22 cellular contexts compared by ENCODE assay signal in the genomic region with DNA sequence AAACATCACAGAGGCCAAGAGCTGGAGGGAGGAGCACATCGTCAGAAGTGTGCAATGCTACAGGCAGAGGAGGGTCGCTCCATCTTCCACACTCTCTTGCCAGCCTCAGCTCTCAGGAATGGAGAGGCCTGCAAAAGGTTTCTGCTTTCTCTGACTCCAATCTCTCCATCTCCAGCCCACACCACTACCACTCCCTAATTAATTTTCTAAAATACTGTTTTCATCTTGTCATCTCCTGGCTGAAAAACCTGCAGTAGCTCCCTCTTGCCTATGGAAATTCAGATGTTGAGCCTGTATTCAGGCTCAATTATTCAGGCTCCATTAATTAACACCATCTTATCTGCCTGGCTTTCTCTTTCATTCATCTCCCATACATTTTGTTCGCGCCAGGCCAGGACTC.
A peak's percentile ranks its signal among the peaks of the same experiment; 100 is the strongest.
DNase-seq lines count a peak whose midpoint lies in the region; ATAC-seq and TF ChIP-seq lines count a peak whose summit lies in the region.
"Had no signal": no experiment of that assay in that cellular context is flagged by ENCODE, and none has a peak within 500 bp of the region (broad histone marks: within the 10 kb centered on the region; RNA-seq: fewer than 3 reads in every experiment).

No MANE protein-coding gene starts in this region.

- no peak overlapping the region for H3K14ac ChIP-seq in IMR-90 (replicated peaks; ENCODE audit: low read depth, low read length)

- no peaks in the 10 kb centered on the region for H3K79me1 ChIP-seq in IMR-90 (ENCODE audit: low read depth in 1 of 2, low read length in 2 of 2)

- no peak overlapping the region for H3K4ac ChIP-seq in IMR-90 (ENCODE audit: low read depth, low read length)

- TF ChIP-seq CTCF in IMR-90 (conservative IDR thresholded peaks at IDR 0.05; ENCODE audit: low read depth, low read length), result no peak
- no peak for TF ChIP-seq CTCF in smooth muscle cell (IDR thresholded peaks at IDR 0.05; ENCODE audit: borderline replicate concordance, insufficient read depth, poor library complexity, severe bottlenecking)
- no peak for TF ChIP-seq CTCF in left ventricle myocardium inferior (IDR thresholded peaks at IDR 0.05; ENCODE audit: borderline replicate concordance)

- peak; percentile 42; the same call in 1 of the 2 replicates for ATAC-seq in IMR-90 (ENCODE audit: low read depth)
- ATAC-seq in GM18502 (IDR thresholded peaks at IDR 0.05; ENCODE audit: poor library complexity, unreplicated experiment), result no peak
- ATAC-seq: GM12878 had no signal

- dilution Hi-C loops in IMR-90 (cut with HindIII; ENCODE audit: low sequenced_read_pairs, unreplicated experiment), result no loop called here

- H4K5ac ChIP-seq in IMR-90 (ENCODE audit: low read depth, low read length), result no peak overlapping the region

- intact Hi-C loops in IMR-90 (cut with micrococcal nuclease), result loop anchor here (5.0 kb wide), 1 partner anchor 65 kb away; no protein-coding TSS in a partner anchor
- intact Hi-C loops in left ventricle myocardium inferior (cut with micrococcal nuclease), result no loop called here

- 100% methylated on average over 2 of the region's 4 CpGs; no CpG with 5 or more reads in 1 of the 2 experiments for WGBS in IMR-90 (ENCODE audit: extremely low coverage in 2 of 2, insufficient read length in 1 of 2), 2 experiments
- WGBS in smooth muscle cell (ENCODE audit: low lambda C conversion rate), result 78% methylated on average over 4 of the region's 4 CpGs

- no peak overlapping the region for H2AK5ac ChIP-seq in IMR-90 (ENCODE audit: low read depth, low read length)

- H3K9ac ChIP-seq in IMR-90 (ENCODE audit: low read depth, low read length) (no peak overlapping the region), smooth muscle cell (ENCODE audit: low read depth) (no peak overlapping the region)
- H3K9ac ChIP-seq: BLaER1 had no signal

- H3K9me1 ChIP-seq in IMR-90 (ENCODE audit: insufficient read depth, low read length), result no peaks in the 10 kb centered on the region

- no peak overlapping the region for H3K4me3 ChIP-seq in IMR-90 (ENCODE audit: insufficient read depth, low read depth, low read length)
- no peak overlapping the region for H3K4me3 ChIP-seq in smooth muscle cell
- no peak overlapping the region for H3K4me3 ChIP-seq in left ventricle myocardium inferior
- H3K4me3 ChIP-seq: BLaER1, GM12878 had no signal

- no peak overlapping the region for H2BK15ac ChIP-seq in IMR-90 (ENCODE audit: low read depth, low read length)

- no peak overlapping the region for H2AK9ac ChIP-seq in IMR-90 (replicated peaks; ENCODE audit: low read depth, low read length, poor library complexity)

- BruUV-seq in IMR-90 (replicated peaks; lab: Mats Ljungman, UMichigan), result no TSS peak

- H2BK20ac ChIP-seq in IMR-90 (ENCODE audit: low read depth, low read length), result no peak overlapping the region

- H3K27me3 ChIP-seq in IMR-90 (ENCODE audit: control insufficient read depth, insufficient read depth, low read length) (no peaks in the 10 kb centered on the region), smooth muscle cell (ENCODE audit: low read depth) (no peaks in the 10 kb centered on the region), left ventricle myocardium inferior (ENCODE audit: low read depth) (no peaks in the 10 kb centered on the region)
- H3K27me3 ChIP-seq: BE2C, BLaER1 had no signal

- H3K27ac ChIP-seq in IMR-90 (ENCODE audit: insufficient read depth, low read length) (no peak overlapping the region), smooth muscle cell (ENCODE audit: low read depth) (no peak overlapping the region), left ventricle myocardium inferior (replicated peaks) (no peak overlapping the region)
- H3K27ac ChIP-seq: BLaER1 had no signal

- no peaks in the 10 kb centered on the region for H3F3A ChIP-seq in smooth muscle cell (ENCODE audit: low read depth)

- H3K4me2 ChIP-seq in IMR-90 (ENCODE audit: low read depth, low read length) (no peak overlapping the region), smooth muscle cell (no peak overlapping the region)
- H3K4me2 ChIP-seq: BLaER1 had no signal

- H3K9me3 ChIP-seq in IMR-90 (ENCODE audit: control insufficient read depth, insufficient read depth, low read length) (no peaks in the 10 kb centered on the region), smooth muscle cell (replicated peaks; ENCODE audit: low read depth) (no peaks in the 10 kb centered on the region), left ventricle myocardium inferior (replicated peaks) (peaks cover 9% of the 10 kb centered on the region)
- H3K9me3 ChIP-seq: BE2C, BLaER1 had no signal

- H3K4me1 ChIP-seq in IMR-90 (ENCODE audit: control insufficient read depth, insufficient read depth, low read length) (peaks cover 5% of the 10 kb centered on the region), smooth muscle cell (ENCODE audit: low read depth) (no peaks in the 10 kb centered on the region), left ventricle myocardium inferior (no peaks in the 10 kb centered on the region)
- H3K4me1 ChIP-seq: BE2C, BLaER1 had no signal

- DNase-seq in IMR-90 (no peak), SK-N-DZ (ENCODE audit: low spot score) (peak; percentile 18), smooth muscle cell (lab: John Stamatoyannopoulos, UW; ENCODE audit: unreplicated experiment) (no peak), left ventricle myocardium inferior (no peak)
- DNase-seq: 8988T; ACHN; BE2C; C1 segment of cervical spinal cord; CD4-positive, alpha-beta memory T cell; CD4-positive, CD25-positive, alpha-beta regulatory T cell; CD8-positive, alpha-beta memory T cell; COR-L47; DMS 273 treated with DMSO at 0.1 percent for 48 hours; DMS153; DMS53; DMS79; DND-41; EL; GDM1 had no signal

- CTCF ChIA-PET in IMR-90 (lab: Yijun Ruan, JAX), result no interaction called here

- H2BK5ac ChIP-seq in IMR-90 (ENCODE audit: low read depth, low read length, poor library complexity, severe bottlenecking), result no peak overlapping the region

- H4K91ac ChIP-seq in IMR-90 (ENCODE audit: insufficient read depth, low read depth, low read length), result no peak overlapping the region

- TF ChIP-seq RAD21 in IMR-90 (IDR thresholded peaks at IDR 0.05; ENCODE audit: low read length), result no peak

- no peak overlapping the region for H3K56ac ChIP-seq in IMR-90 (ENCODE audit: extremely low read depth, insufficient read depth, low read length)

- in situ Hi-C loops in IMR-90 (cut with MboI; ENCODE audit: low sequenced_read_pairs), result no loop called here

- no peaks in the 10 kb centered on the region for H3K79me2 ChIP-seq in smooth muscle cell (ENCODE audit: low read depth)

- no peak overlapping the region for H3K23ac ChIP-seq in IMR-90 (ENCODE audit: low read depth, low read length)

- TF ChIP-seq POLR2A in IMR-90 (IDR thresholded peaks at IDR 0.05; ENCODE audit: low read depth, low read length), result no peak

- POLR2A ChIA-PET in IMR-90 (lab: Charles Lee; ENCODE audit: unreplicated experiment), result no interaction called here

- H3K36me3 ChIP-seq in IMR-90 (ENCODE audit: control insufficient read depth, insufficient read depth, low read length) (no peaks in the 10 kb centered on the region), smooth muscle cell (ENCODE audit: low read depth) (no peaks in the 10 kb centered on the region), left ventricle myocardium inferior (no peaks in the 10 kb centered on the region)
- H3K36me3 ChIP-seq: BE2C, BLaER1 had no signal

- no peaks in the 10 kb centered on the region for H4K20me1 ChIP-seq in IMR-90 (ENCODE audit: insufficient read depth, low read length)
- no peaks in the 10 kb centered on the region for H4K20me1 ChIP-seq in smooth muscle cell (ENCODE audit: low read depth)
- H4K20me1 ChIP-seq: BLaER1 had no signal

- H2AFZ ChIP-seq in IMR-90 (replicated peaks; ENCODE audit: low read length, poor library complexity) (peak overlapping the region; percentile 58), smooth muscle cell (ENCODE audit: low read depth) (peak overlapping the region; percentile 10)

- no peak overlapping the region for H3K18ac ChIP-seq in IMR-90 (ENCODE audit: low read depth, low read length)

- H2BK120ac ChIP-seq in IMR-90 (ENCODE audit: low read depth, low read length), result no peak overlapping the region

- no peak overlapping the region for H4K8ac ChIP-seq in IMR-90 (ENCODE audit: low read depth in 2 of 2, low read length in 2 of 2)

TF ChIP-seq in IMR-90, 13 proteins besides CTCF, POLR2A, EP300 and RAD21:
- no peak for TF ChIP-seq MAZ (IDR thresholded peaks at IDR 0.05; ENCODE audit: borderline replicate concordance, low read depth, low read length)
- no peak for TF ChIP-seq FOS (IDR thresholded peaks at IDR 0.05; ENCODE audit: low read depth, low read length)
TF ChIP-seq in IMR-90: peak in this region for 0.
